Comparison of ENCODE assay signal across 18 cellular contexts in the genomic region with DNA sequence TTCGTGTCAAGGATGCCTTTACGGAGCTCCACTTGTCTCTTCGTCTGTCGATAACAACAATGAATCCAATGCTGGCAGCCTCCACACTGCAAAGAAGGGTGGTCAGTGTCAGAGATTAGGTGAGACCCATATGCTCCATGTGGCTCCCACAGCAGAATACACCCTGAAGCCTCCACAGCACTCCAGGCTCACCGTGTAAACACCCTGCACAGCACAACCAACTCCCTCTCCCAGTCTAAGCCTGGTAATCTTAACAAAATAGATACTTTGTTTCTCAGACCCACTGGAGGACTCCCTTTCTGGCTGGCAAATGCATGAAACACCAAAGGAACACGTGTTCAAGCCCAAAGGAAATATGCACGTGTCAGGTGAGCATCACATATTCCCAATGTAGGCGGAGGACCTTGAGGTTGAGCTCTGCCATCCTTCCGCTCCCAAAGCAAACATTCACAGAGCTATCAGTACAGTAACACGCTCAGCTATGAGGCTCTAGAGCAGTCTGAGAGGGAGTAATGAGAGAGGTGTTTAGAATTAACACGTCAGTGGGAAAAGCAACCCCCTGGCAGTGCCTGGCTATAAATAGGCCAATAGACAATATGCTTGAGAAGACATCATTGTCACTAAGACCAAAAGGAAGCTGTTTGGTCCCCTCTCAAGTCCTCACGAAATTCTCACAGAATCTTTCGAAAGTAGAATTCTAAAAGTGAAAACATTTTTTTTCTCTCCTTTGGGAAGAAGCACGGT.
DNase-seq lines count a peak whose midpoint lies in the region; ATAC-seq and TF ChIP-seq lines count a peak whose summit lies in the region.
"Had no signal": no experiment of that assay in that cellular context is flagged by ENCODE, and none has a peak within 500 bp of the region (broad histone marks: within the 10 kb centered on the region; RNA-seq: fewer than 3 reads in every experiment).

No MANE protein-coding gene starts in this region.

- no peaks in the 10 kb centered on the region for H3K9me3 ChIP-seq in CD4-positive, CD25-positive, alpha-beta regulatory T cell (ENCODE audit: control insufficient read depth in 2 of 2, low read length in 2 of 2)
- no peaks in the 10 kb centered on the region for H3K9me3 ChIP-seq in CD8-positive, alpha-beta memory T cell (ENCODE audit: low read length)

- POLR2A ChIA-PET in CD8-positive, alpha-beta memory T cell (lab: Charles Lee) = no interaction called here

- H3K4me1 Mint-ChIP-seq in CD4-positive, CD25-positive, alpha-beta regulatory T cell = peaks cover 7 to 8% (median 7%) of the 10 kb centered on the region in 4 donors
- peaks cover 6 to 9% (median 8%) of the 10 kb centered on the region in 3 donors for H3K4me1 Mint-ChIP-seq in CD8-positive, alpha-beta memory T cell
- H3K4me1 Mint-ChIP-seq in chondrocyte (ENCODE audit: low read depth) = no peaks in the 10 kb centered on the region

- H3K27me3 Mint-ChIP-seq in CD4-positive, CD25-positive, alpha-beta regulatory T cell = peaks cover 4% of the 10 kb centered on the region
- peaks cover 0 to 11% of the 10 kb centered on the region in 2 donors for H3K27me3 Mint-ChIP-seq in CD8-positive, alpha-beta memory T cell
- no peaks in the 10 kb centered on the region for H3K27me3 Mint-ChIP-seq in chondrocyte (ENCODE audit: low read depth)
- H3K27me3 Mint-ChIP-seq: T-helper 17 cell had no signal

- H3K27ac Mint-ChIP-seq in CD4-positive, CD25-positive, alpha-beta regulatory T cell = peak overlapping the region in 2 of 3 donors; percentile 29 to 55
- H3K27ac Mint-ChIP-seq in CD8-positive, alpha-beta memory T cell = peak overlapping the region in 1 of 8 donors; percentile 15
- no peak overlapping the region for H3K27ac Mint-ChIP-seq in chondrocyte (ENCODE audit: unreplicated experiment)

- ATAC-seq in CD4-positive, CD25-positive, alpha-beta regulatory T cell (ENCODE audit: low read depth in 2 of 2) = no peak
- ATAC-seq: T-helper 17 cell had no signal

- H3K4me3 ChIP-seq in CD4-positive, CD25-positive, alpha-beta regulatory T cell (ENCODE audit: low read depth, low read length) = no peak overlapping the region
- no peak overlapping the region for H3K4me3 ChIP-seq in CD8-positive, alpha-beta memory T cell (ENCODE audit: low read length)

- no peaks in the 10 kb centered on the region for H3K27me3 ChIP-seq in CD4-positive, CD25-positive, alpha-beta regulatory T cell (ENCODE audit: control insufficient read depth, insufficient read depth, low read length)
- H3K27me3 ChIP-seq in CD8-positive, alpha-beta memory T cell (ENCODE audit: insufficient read depth, low read length, poor library complexity, severe bottlenecking) = no peaks in the 10 kb centered on the region

- H3K9me3 Mint-ChIP-seq in CD4-positive, CD25-positive, alpha-beta regulatory T cell = peaks cover 0 to 10% (median 1%) of the 10 kb centered on the region in 7 donors
- H3K9me3 Mint-ChIP-seq in CD8-positive, alpha-beta memory T cell = peaks cover 4 to 11% (median 7%) of the 10 kb centered on the region in 5 donors
- H3K9me3 Mint-ChIP-seq in chondrocyte (ENCODE audit: low read depth) = peaks cover 19% of the 10 kb centered on the region

- H3K27ac ChIP-seq in CD4-positive, CD25-positive, alpha-beta regulatory T cell (ENCODE audit: insufficient read depth, low read length, poor library complexity, severe bottlenecking) = no peak overlapping the region
- H3K27ac ChIP-seq in CD8-positive, alpha-beta memory T cell (ENCODE audit: low read depth, low read length) = no peak overlapping the region
- H3K27ac ChIP-seq: RWPE1 had no signal

- no peak overlapping the region for H3K4me3 Mint-ChIP-seq in CD4-positive, CD25-positive, alpha-beta regulatory T cell
- H3K4me3 Mint-ChIP-seq in CD8-positive, alpha-beta memory T cell = no peak overlapping the region
- H3K4me3 Mint-ChIP-seq in chondrocyte (ENCODE audit: unreplicated experiment) = no peak overlapping the region

- H3K4me1 ChIP-seq in CD4-positive, CD25-positive, alpha-beta regulatory T cell (ENCODE audit: control insufficient read depth, insufficient read depth, low read length, poor library complexity, severe bottlenecking) = peaks cover 3% of the 10 kb centered on the region
- no peaks in the 10 kb centered on the region for H3K4me1 ChIP-seq in CD8-positive, alpha-beta memory T cell (ENCODE audit: insufficient read depth, low read length)

- CTCF ChIA-PET in CD8-positive, alpha-beta memory T cell (lab: Charles Lee) = no interaction called here

- TF ChIP-seq CTCF in chondrocyte (IDR thresholded peaks at IDR 0.05) = no peak

- H3K36me3 Mint-ChIP-seq in CD4-positive, CD25-positive, alpha-beta regulatory T cell = peaks cover 4% of the 10 kb centered on the region
- H3K36me3 Mint-ChIP-seq in CD8-positive, alpha-beta memory T cell = peaks cover 5 to 20% (median 12%) of the 10 kb centered on the region in 3 donors
- peaks cover 9% of the 10 kb centered on the region for H3K36me3 Mint-ChIP-seq in chondrocyte (ENCODE audit: low read depth)

- peaks cover 7% of the 10 kb centered on the region for H3K36me3 ChIP-seq in CD4-positive, CD25-positive, alpha-beta regulatory T cell (ENCODE audit: control insufficient read depth, insufficient read depth, low read length)
- no peaks in the 10 kb centered on the region for H3K36me3 ChIP-seq in CD8-positive, alpha-beta memory T cell (ENCODE audit: insufficient read depth, low read length)

- DNase-seq in CD4-positive, CD25-positive, alpha-beta regulatory T cell = no peak
- peak; percentile 67 for DNase-seq in DMS53 treated with DMSO at 0.1 percent for 48 hours (lab: John Stamatoyannopoulos, UW; ENCODE audit: unreplicated experiment)
- peak; percentile 85 for DNase-seq in NCI-H2029 (lab: John Stamatoyannopoulos, UW)
- DNase-seq in cerebellum (ENCODE audit: low spot score) = peak; percentile 24
- DNase-seq in CD8-positive, alpha-beta memory T cell = no peak
- DNase-seq in OCI-M2 (lab: John Stamatoyannopoulos, UW; ENCODE audit: unreplicated experiment) = no peak
- DNase-seq in superior temporal gyrus (ENCODE audit: extremely low spot score) = no peak
- no peak for DNase-seq in chondrocyte (ENCODE audit: low spot score)
- DNase-seq: C1 segment of cervical spinal cord; DMS 273 treated with DMSO at 0.1 percent for 48 hours; KBM-7; NCI-H1694 treated with DMSO at 0.1 percent for 48 hours; NCI-H2171 treated with DMSO at 0.1 percent for 48 hours; NCI-H524 treated with DMSO at 0.1 percent for 48 hours; NK-92 treated with Interleukin-12 subunit alpha and Interleukin-12 subunit beta, amount 100 ng/mL, for 24 hours; OCI-M1; T-helper 17 cell had no signal

Comparison
In these comparisons a context has a peak if more than half of its experiments do, and no peak if none do; other contexts are left out.
1. DNase-seq: peak in DMS53 treated with DMSO at 0.1 percent for 48 hours (single experiment), NCI-H2029 (single experiment) and cerebellum (single experiment); none in CD4-positive, CD25-positive, alpha-beta regulatory T cell (0 of 3), CD8-positive, alpha-beta memory T cell (0 of 5), OCI-M2 (single experiment), superior temporal gyrus (single experiment) and chondrocyte (single experiment).